In genomic region chr12:31220633-31221565, GRCh38 we compare ENCODE assay signal across 16 cellular contexts.
A peak's percentile ranks its signal among the peaks of the same experiment; 100 is the strongest.
DNase-seq lines count a peak whose midpoint lies in the region; ATAC-seq and TF ChIP-seq lines count a peak whose summit lies in the region.
"Had no signal": no experiment of that assay in that cellular context is flagged by ENCODE, and none has a peak within 500 bp of the region (broad histone marks: within the 10 kb centered on the region; RNA-seq: fewer than 3 reads in every experiment).

No MANE protein-coding gene starts in this region.

- H3K27me3 ChIP-seq in A673 (replicated peaks; ENCODE audit: insufficient read depth, low read depth, low read length, poor library complexity), result peaks cover 5% of the 10 kb centered on the region
- H3K27me3 ChIP-seq: ovary, thyroid gland had no signal

- peak; percentile 66 for DNase-seq in Ammon's horn (ENCODE audit: low spot score)
- DNase-seq in NCI-H69 (lab: John Stamatoyannopoulos, UW), result peak; percentile 79
- peak; percentile 56 for DNase-seq in midbrain (lab: John Stamatoyannopoulos, UW)
- no peak for DNase-seq in A673 (ENCODE audit: low spot score)
- no peak for DNase-seq in retina
- DNase-seq: activated naive CD4-positive, alpha-beta T cell; central memory CD4-positive, alpha-beta T cell; NCI-H226; ovary; thyroid gland had no signal

- POLR2A ChIA-PET in A673 (lab: Charles Lee; ENCODE audit: low non-redundant PET), result no interaction called here

- TF ChIP-seq CTCF in A673 (conservative IDR thresholded peaks at IDR 0.05; ENCODE audit: low read depth, low read length), result no peak

- no peaks in the 10 kb centered on the region for H3K36me3 ChIP-seq in A673 (ENCODE audit: insufficient read depth, low read length, poor library complexity, severe bottlenecking)
- H3K36me3 ChIP-seq: ovary, thyroid gland had no signal

- H3K27ac ChIP-seq in A673 (ENCODE audit: low read depth, low read length, poor library complexity, severe bottlenecking), result no peak overlapping the region
- H3K27ac ChIP-seq: epithelial cell of prostate, ovary, PC-9, thyroid gland, VCaP had no signal

- no peaks in the 10 kb centered on the region for H3K9me3 ChIP-seq in A673 (ENCODE audit: low read depth, low read length, poor library complexity, severe bottlenecking)
- H3K9me3 ChIP-seq: ovary, thyroid gland had no signal

- BruUV-seq in A673 (replicated peaks; lab: Mats Ljungman, UMichigan), result no TSS peak

- H3K4me3 ChIP-seq in A673 (ENCODE audit: low read depth, low read length, poor library complexity, severe bottlenecking), result no peak overlapping the region
- H3K4me3 ChIP-seq: ovary, PC-9, thyroid gland had no signal

- peak; percentile 27 for ATAC-seq in esophagus mucosa
- ATAC-seq in GM21447 (IDR thresholded peaks at IDR 0.05; ENCODE audit: unreplicated experiment), result no peak
- ATAC-seq in GM18858 (IDR thresholded peaks at IDR 0.05; ENCODE audit: unreplicated experiment), result no peak

- no peaks in the 10 kb centered on the region for H3K4me1 ChIP-seq in A673 (ENCODE audit: insufficient read depth, low read length, poor library complexity, severe bottlenecking)

- CTCF ChIA-PET in A673 (lab: Charles Lee), result no interaction called here

- intact Hi-C loops in A673 (cut with micrococcal nuclease; ENCODE audit: unreplicated experiment), result no loop called here

Comparison
In these comparisons a context has a peak if more than half of its experiments do, and no peak if none do; other contexts are left out.
1. DNase-seq: peak in Ammon's horn (single experiment), NCI-H69 (single experiment) and midbrain (single experiment); none in A673 (single experiment) and retina (single experiment).